In genomic region chr5:136201870-136202269, GRCh38 we compare ENCODE assay signal across 1 cellular context.
TF ChIP-seq lines count a peak whose summit lies in the region.

No MANE protein-coding gene starts in this region.

TF ChIP-seq in SK-N-SH, 30 proteins besides CTCF, POLR2A, EP300 and RAD21 (continued from another document):
- TF ChIP-seq USF1 (IDR thresholded peaks at IDR 0.05; ENCODE audit: borderline replicate concordance, low read depth): no peak
